In the genomic region with DNA sequence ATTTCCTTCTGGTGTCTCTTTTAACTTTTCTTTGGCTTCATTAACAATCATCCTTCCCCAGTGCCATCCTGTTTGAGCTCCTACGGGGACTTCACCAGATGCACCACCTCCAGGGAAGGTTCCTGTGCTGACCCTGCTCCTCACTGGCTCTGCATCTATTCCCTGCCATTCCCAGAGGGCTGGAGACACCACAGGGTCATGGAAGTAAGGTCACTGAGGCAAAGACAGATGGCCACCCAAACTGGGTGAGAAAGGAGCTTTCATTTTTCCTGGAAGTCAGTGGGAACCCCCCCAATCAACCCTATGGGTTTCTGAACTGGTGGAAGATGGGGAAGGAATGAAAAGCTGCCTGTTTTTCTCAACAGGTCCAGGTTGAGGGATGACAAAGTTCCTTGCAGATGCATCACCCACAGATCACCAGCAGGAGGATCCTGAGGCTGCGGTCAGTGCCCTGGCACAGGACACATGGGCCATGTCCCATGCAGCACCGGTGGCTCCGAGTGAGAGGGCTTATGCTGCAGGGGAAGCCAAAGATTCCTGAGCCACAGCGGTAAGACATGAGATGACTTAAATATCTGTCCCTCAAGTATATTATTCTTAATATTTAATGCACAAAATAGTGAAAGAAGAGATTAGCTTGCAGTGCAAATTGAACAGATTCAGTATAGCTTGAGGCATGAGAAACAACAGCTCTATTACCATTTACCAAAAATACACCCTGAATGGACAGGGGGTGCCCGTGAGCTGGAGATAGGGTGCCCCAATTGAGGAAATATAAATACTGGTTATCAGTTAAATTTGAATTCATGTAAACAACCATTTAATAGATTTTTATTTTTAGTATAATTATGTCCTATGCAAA, we compare ENCODE assay signal across 10 cellular contexts.
DNase-seq lines count a peak whose midpoint lies in the region; ATAC-seq, FAIRE-seq and TF ChIP-seq lines count a peak whose summit lies in the region.
"Had no signal": no experiment of that assay in that cellular context is flagged by ENCODE, and none has a peak within 500 bp of the region (broad histone marks: within the 10 kb centered on the region; RNA-seq: fewer than 3 reads in every experiment).

No MANE protein-coding gene starts in this region.

- TF ChIP-seq POLR2A in NB4 (IDR thresholded peaks at IDR 0.05; ENCODE audit: extremely low read depth, insufficient read length) (no peak), endothelial cell of umbilical vein (IDR thresholded peaks at IDR 0.05; ENCODE audit: low read depth, low read length) (no peak)

- H2AFZ ChIP-seq in endothelial cell of umbilical vein (ENCODE audit: low read depth, low read length), result no peak overlapping the region
- peak overlapping the region; percentile 58 for H2AFZ ChIP-seq in parathyroid adenoma

- dilution Hi-C loops in endothelial cell of umbilical vein (cut with MboI; ENCODE audit: extremely low pct_ligation_motif_present, low sequenced_read_pairs), result no loop called here

- DNase-seq in GM12865 (ENCODE audit: low read depth), result peak; percentile 28
- peak; percentile 14 for DNase-seq in NB4 (ENCODE audit: low read depth)
- no peak for DNase-seq in endothelial cell of umbilical vein (ENCODE audit: low read depth, low spot score)
- DNase-seq in T-helper 9 cell, result no peak
- no peak for DNase-seq in cardiac septum (ENCODE audit: low spot score)
- no peak for DNase-seq in right atrium auricular region (ENCODE audit: low spot score)
- DNase-seq: NCI-H146 had no signal

- POLR2A ChIA-PET in endothelial cell of umbilical vein (lab: Charles Lee), result no interaction called here

- H3K27me3 ChIP-seq in endothelial cell of umbilical vein (ENCODE audit: control insufficient read depth in 2 of 2, insufficient read depth in 2 of 2, low read length in 2 of 2), result peaks cover 7 to 13% of the 10 kb centered on the region in 2 experiments
- H3K27me3 ChIP-seq in parathyroid adenoma (ENCODE audit: control insufficient read depth, insufficient read depth, low read length), result no peaks in the 10 kb centered on the region
- H3K27me3 ChIP-seq in right atrium auricular region, result no peaks in the 10 kb centered on the region

- no peaks in the 10 kb centered on the region for H3K79me2 ChIP-seq in endothelial cell of umbilical vein (ENCODE audit: control insufficient read depth, insufficient read depth, low read length)
- no peaks in the 10 kb centered on the region for H3K79me2 ChIP-seq in parathyroid adenoma

- no peaks in the 10 kb centered on the region for H3K36me3 ChIP-seq in endothelial cell of umbilical vein (ENCODE audit: control insufficient read depth in 2 of 2, extremely low read depth in 1 of 2, insufficient read depth in 2 of 2, low read length in 2 of 2)
- no peaks in the 10 kb centered on the region for H3K36me3 ChIP-seq in parathyroid adenoma (ENCODE audit: control insufficient read depth, insufficient read depth, low read length)
- no peaks in the 10 kb centered on the region for H3K36me3 ChIP-seq in right atrium auricular region

- intact Hi-C loops in endothelial cell of umbilical vein (cut with micrococcal nuclease), result no loop called here
- intact Hi-C loops in cardiac septum (cut with DNase I), result no loop called here

- H3K9me3 ChIP-seq in endothelial cell of umbilical vein (replicated peaks; ENCODE audit: control insufficient read depth, insufficient read depth, low read length) (no peaks in the 10 kb centered on the region), parathyroid adenoma (ENCODE audit: control insufficient read depth, low read length) (no peaks in the 10 kb centered on the region), right atrium auricular region (no peaks in the 10 kb centered on the region)

- H3K27ac ChIP-seq in endothelial cell of umbilical vein (ENCODE audit: insufficient read depth, low read depth, low read length) (no peak overlapping the region), parathyroid adenoma (peak overlapping the region; percentile 61), right atrium auricular region (no peak overlapping the region)

- TF ChIP-seq CTCF in GM12865 (IDR thresholded peaks at IDR 0.05; ENCODE audit: insufficient read depth, low read depth, low read length, missing control alignments), result peak; percentile 19
- peak; percentile 25 for TF ChIP-seq CTCF in NB4 (IDR thresholded peaks at IDR 0.05; ENCODE audit: low read depth, low read length)
- TF ChIP-seq CTCF in endothelial cell of umbilical vein (IDR thresholded peaks at IDR 0.05; ENCODE audit: extremely low read depth in 1 of 2, insufficient read depth in 1 of 2, low read depth in 1 of 2, low read length in 2 of 2), result peak; percentile 9 to 38
- TF ChIP-seq CTCF in parathyroid adenoma (IDR thresholded peaks at IDR 0.05), result peak; percentile 63
- peak in 1 of 2 donors; percentile 18 for TF ChIP-seq CTCF in right atrium auricular region (IDR thresholded peaks at IDR 0.05)

- no peak overlapping the region for H3K4me3 ChIP-seq in GM12865 (ENCODE audit: low read depth, low read length)
- no peak overlapping the region for H3K4me3 ChIP-seq in NB4 (ENCODE audit: low read depth, low read length)
- H3K4me3 ChIP-seq in endothelial cell of umbilical vein (replicated peaks in 1 of 3; ENCODE audit: insufficient read depth in 1 of 3, low read depth in 1 of 3, low read length in 3 of 3), result no peak overlapping the region
- no peak overlapping the region for H3K4me3 ChIP-seq in parathyroid adenoma (ENCODE audit: low read depth, low read length)
- H3K4me3 ChIP-seq in right atrium auricular region, result no peak overlapping the region

- H3K4me2 ChIP-seq in endothelial cell of umbilical vein (ENCODE audit: insufficient read depth, low read length), result no peak overlapping the region
- H3K4me2 ChIP-seq in parathyroid adenoma (ENCODE audit: low read length), result no peak overlapping the region

- CTCF ChIA-PET in endothelial cell of umbilical vein (lab: Charles Lee), result interaction anchor here (0.5 to 0.8 kb wide), 2 partner anchors 9 to 14 kb away, joined by 3 to 5 read pairs; no protein-coding TSS in a partner anchor

- no peaks in the 10 kb centered on the region for H3K4me1 ChIP-seq in endothelial cell of umbilical vein (ENCODE audit: control insufficient read depth, extremely low read depth, insufficient read depth, low read length)
- H3K4me1 ChIP-seq in parathyroid adenoma, result peaks cover 14% of the 10 kb centered on the region
- no peaks in the 10 kb centered on the region for H3K4me1 ChIP-seq in right atrium auricular region

- H3K9ac ChIP-seq in endothelial cell of umbilical vein (replicated peaks; ENCODE audit: extremely low read depth, insufficient read depth, low read length) (no peak overlapping the region), parathyroid adenoma (no peak overlapping the region)

- H4K20me1 ChIP-seq in endothelial cell of umbilical vein (replicated peaks; ENCODE audit: control insufficient read depth, extremely low read depth, insufficient read depth, low read length), result no peaks in the 10 kb centered on the region

- ATAC-seq in HG03432 (IDR thresholded peaks at IDR 0.05; ENCODE audit: unreplicated experiment), result no peak

- no peaks in the 10 kb centered on the region for H3K9me1 ChIP-seq in endothelial cell of umbilical vein (replicated peaks; ENCODE audit: control insufficient read depth, extremely low read depth, insufficient read depth, low read length)

- BruUV-seq in endothelial cell of umbilical vein (replicated peaks; lab: Mats Ljungman, UMichigan), result no TSS peak

- no peak for FAIRE-seq in endothelial cell of umbilical vein (lab: Jason Lieb, UNC)
- FAIRE-seq: endometrium had no signal

TF ChIP-seq in endothelial cell of umbilical vein, 7 proteins besides CTCF, POLR2A, EP300 and RAD21:
- TF ChIP-seq MYC (IDR thresholded peaks at IDR 0.05; ENCODE audit: low read depth, low read length), result no peak
- no peak for TF ChIP-seq GATA2 (IDR thresholded peaks at IDR 0.05; ENCODE audit: insufficient read depth, insufficient read length, low read depth, low read length)
- no peak for TF ChIP-seq EZH2 (IDR thresholded peaks at IDR 0.05; ENCODE audit: borderline replicate concordance, low read depth, low read length, severe bottlenecking)
- TF ChIP-seq POLR2AphosphoS5 (IDR thresholded peaks at IDR 0.05; ENCODE audit: insufficient read depth, low read depth, low read length), result no peak
- no peak for TF ChIP-seq FOS (IDR thresholded peaks at IDR 0.05; ENCODE audit: borderline replicate concordance, insufficient read depth, low read length)
- no peak for TF ChIP-seq JUN (IDR thresholded peaks at IDR 0.05; ENCODE audit: borderline replicate concordance, insufficient read depth, insufficient read length, low read depth)
- TF ChIP-seq, protein P1, sequence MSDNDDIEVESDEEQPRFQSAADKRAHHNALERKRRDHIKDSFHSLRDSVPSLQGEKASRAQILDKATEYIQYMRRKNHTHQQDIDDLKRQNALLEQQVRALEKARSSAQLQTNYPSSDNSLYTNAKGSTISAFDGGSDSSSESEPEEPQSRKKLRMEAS (IDR thresholded peaks at IDR 0.05; ENCODE audit: insufficient read depth, insufficient read length), result no peak
TF ChIP-seq in endothelial cell of umbilical vein: peak in this region for 0.

Comparison
In these comparisons a context has a peak if more than half of its experiments do, and no peak if none do; other contexts are left out.
1. DNase-seq: peak in GM12865 (single experiment) and NB4 (single experiment); none in endothelial cell of umbilical vein (single experiment), T-helper 9 cell (single experiment), cardiac septum (single experiment) and right atrium auricular region (single experiment).